In the genomic region with DNA sequence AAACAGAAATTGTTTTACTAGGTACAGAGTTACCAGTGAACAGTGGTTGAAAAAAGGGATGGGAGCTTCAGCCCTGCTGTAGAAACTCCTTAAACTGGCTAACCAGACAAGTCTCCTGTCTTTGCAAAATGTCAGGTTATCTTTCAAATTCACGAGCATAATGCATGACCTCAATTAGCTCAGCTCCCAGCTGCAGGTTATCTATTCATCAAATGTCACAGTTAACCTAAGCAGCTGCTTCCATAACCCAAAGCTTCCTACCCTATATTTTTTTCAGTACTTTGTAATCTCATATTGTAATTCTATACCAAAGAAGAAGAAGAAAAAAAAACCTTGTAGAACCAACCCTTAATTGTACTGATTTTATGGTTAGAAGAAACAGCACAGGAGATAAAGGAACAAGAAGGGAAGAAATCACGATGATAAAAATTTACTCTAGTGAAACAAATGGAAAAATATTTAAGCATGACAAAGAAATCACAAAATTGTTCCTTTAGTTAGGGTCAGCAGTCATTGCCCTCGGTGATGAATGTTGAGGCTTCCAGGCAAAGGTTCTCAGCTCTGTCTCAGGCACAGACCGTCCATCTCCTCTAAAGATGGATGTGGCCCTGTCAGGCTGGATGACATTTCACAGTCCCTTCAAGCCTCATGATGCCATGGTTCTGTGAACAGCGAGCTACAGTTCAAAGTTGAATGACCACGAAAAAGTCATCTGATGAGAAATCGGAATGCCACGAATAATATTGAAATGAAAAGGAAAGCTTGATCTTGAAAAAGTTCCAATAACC, we compare ENCODE assay signal across 15 cellular contexts.
"Had no signal": no experiment of that assay in that cellular context is flagged by ENCODE, and none has a peak within 500 bp of the region (broad histone marks: within the 10 kb centered on the region; RNA-seq: fewer than 3 reads in every experiment).

No MANE protein-coding gene starts in this region.

- H3K9me3 Mint-ChIP-seq: activated T-helper 1 cell treated with anti-CD3 and anti-CD28 coated beads, Interleukin-12 subunit alpha, Interleukin-12 subunit beta, Interleukin-2, Interleukin-4 antibody, amounts not matched to agents 30 ng/mL and 10 ng/mL and 1 ng/mL, durations not matched to agents 14 hours and 24 hours and 36 hours had no signal

- H3K9me3 ChIP-seq: colonic mucosa, transverse colon had no signal

- H3K4me1 ChIP-seq: colonic mucosa, foreskin keratinocyte, transverse colon had no signal

- H3K27ac Mint-ChIP-seq: activated CD8-positive, alpha-beta T cell treated with anti-CD3 and anti-CD28 coated beads, Interleukin-2, amount 10 ng/mL, durations not matched to agents 7 days and 5 days; activated naive CD8-positive, alpha-beta T cell treated with anti-CD3 and anti-CD28 coated beads, Interleukin-2, amount 50 U/mL, for 24 hours; activated T-helper 1 cell treated with anti-CD3 and anti-CD28 coated beads, Interleukin-12 subunit alpha, Interleukin-12 subunit beta, Interleukin-2, Interleukin-4 antibody, amounts not matched to agents 30 ng/mL and 10 ng/mL and 1 ng/mL, durations not matched to agents 14 hours and 24 hours and 36 hours; naive thymus-derived CD4-positive, alpha-beta T cell; progenitor cell of endocrine pancreas; stimulated activated memory B cell treated with anti-CD40 and anti-IgM and Interleukin-4, amounts not matched to agents 10 μg/mL and 1 μg/mL and 100 μg/mL, for 72 hours had no signal

- H3K36me3 ChIP-seq: colonic mucosa, transverse colon had no signal

- H3K27me3 ChIP-seq: colonic mucosa, foreskin keratinocyte, transverse colon had no signal

- H3K4me3 ChIP-seq: colonic mucosa, smooth muscle cell, transverse colon had no signal

- H3K36me3 Mint-ChIP-seq: stimulated activated memory B cell treated with anti-CD40 and anti-IgM and Interleukin-4, amounts not matched to agents 10 μg/mL and 1 μg/mL and 100 μg/mL, for 72 hours had no signal

- H3K4me2 ChIP-seq: smooth muscle cell had no signal

- DNase-seq: activated CD4-positive, alpha-beta T cell treated with anti-CD3 and anti-CD28 coated beads for 48 hours; activated CD8-positive, alpha-beta T cell treated with anti-CD3 and anti-CD28 coated beads, Interleukin-2, amount 10 ng/mL, durations not matched to agents 7 days and 5 days; activated naive CD4-positive, alpha-beta T cell; activated naive CD8-positive, alpha-beta T cell treated with anti-CD3 and anti-CD28 coated beads, Interleukin-2, amount 50 U/mL, for 24 hours; colonic mucosa; foreskin keratinocyte; left cardiac atrium; naive thymus-derived CD4-positive, alpha-beta T cell; nucleus accumbens; right cardiac atrium; transverse colon had no signal

- H3K27ac ChIP-seq: colonic mucosa, foreskin keratinocyte, transverse colon had no signal

- H3K4me3 Mint-ChIP-seq: activated CD8-positive, alpha-beta T cell treated with anti-CD3 and anti-CD28 coated beads, Interleukin-2, amount 10 ng/mL, durations not matched to agents 7 days and 5 days; activated naive CD8-positive, alpha-beta T cell treated with anti-CD3 and anti-CD28 coated beads, Interleukin-2, amount 50 U/mL, for 24 hours; activated T-helper 1 cell treated with anti-CD3 and anti-CD28 coated beads, Interleukin-12 subunit alpha, Interleukin-12 subunit beta, Interleukin-2, Interleukin-4 antibody, amounts not matched to agents 30 ng/mL and 10 ng/mL and 1 ng/mL, durations not matched to agents 14 hours and 24 hours and 36 hours; naive thymus-derived CD4-positive, alpha-beta T cell; stimulated activated memory B cell treated with anti-CD40 and anti-IgM and Interleukin-4, amounts not matched to agents 10 μg/mL and 1 μg/mL and 100 μg/mL, for 72 hours had no signal

- ATAC-seq: activated CD8-positive, alpha-beta T cell treated with anti-CD3 and anti-CD28 coated beads, Interleukin-2, amount 10 ng/mL, durations not matched to agents 7 days and 5 days; activated naive CD8-positive, alpha-beta T cell treated with anti-CD3 and anti-CD28 coated beads, Interleukin-2, amount 50 U/mL, for 24 hours; foreskin keratinocyte; left cardiac atrium; naive thymus-derived CD4-positive, alpha-beta T cell; right cardiac atrium; stimulated activated memory B cell treated with anti-CD40 and anti-IgM and Interleukin-4, amounts not matched to agents 10 μg/mL and 1 μg/mL and 100 μg/mL, for 72 hours had no signal

- H3K4me1 Mint-ChIP-seq: activated naive CD8-positive, alpha-beta T cell treated with anti-CD3 and anti-CD28 coated beads, Interleukin-2, amount 50 U/mL, for 24 hours; naive thymus-derived CD4-positive, alpha-beta T cell; stimulated activated memory B cell treated with anti-CD40 and anti-IgM and Interleukin-4, amounts not matched to agents 10 μg/mL and 1 μg/mL and 100 μg/mL, for 72 hours had no signal

- H3K27me3 Mint-ChIP-seq: activated naive CD8-positive, alpha-beta T cell treated with anti-CD3 and anti-CD28 coated beads, Interleukin-2, amount 50 U/mL, for 24 hours; progenitor cell of endocrine pancreas had no signal
